29 cellular contexts compared by ENCODE assay signal in the genomic region with DNA sequence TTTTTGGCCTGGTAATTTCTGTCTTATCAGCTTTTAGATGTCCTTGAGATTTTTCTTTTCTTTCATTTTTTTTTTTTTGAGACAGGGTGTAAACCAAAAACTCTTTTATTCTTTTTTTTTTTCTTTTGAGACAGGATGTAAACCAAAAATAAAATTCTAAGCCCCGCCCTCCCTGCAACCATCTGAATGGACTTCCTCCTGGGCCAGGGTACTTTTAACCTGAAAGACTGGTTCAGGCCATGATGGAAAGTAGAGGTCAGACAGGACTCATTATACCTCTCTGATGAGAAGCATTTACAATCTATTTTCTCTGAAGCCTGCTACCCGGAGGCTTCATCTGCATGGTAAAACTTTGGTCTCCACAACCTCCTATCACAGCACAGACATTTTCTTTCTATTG. TPM values are rescaled to one million over a fixed set of nuclear protein-coding genes. Genes with fewer than 3 reads are reported as not detected.
A peak's percentile ranks its signal among the peaks of the same experiment; 100 is the strongest.
DNase-seq lines count a peak whose midpoint lies in the region; ATAC-seq, FAIRE-seq and TF ChIP-seq lines count a peak whose summit lies in the region.
"Had no signal": no experiment of that assay in that cellular context is flagged by ENCODE, and none has a peak within 500 bp of the region (broad histone marks: within the 10 kb centered on the region; RNA-seq: fewer than 3 reads in every experiment).

No MANE protein-coding gene starts in this region.

- no peaks in the 10 kb centered on the region for H4K20me1 ChIP-seq in SU-DHL-6 (ENCODE audit: low read depth, low read length)

- no peaks in the 10 kb centered on the region for H3K27me3 ChIP-seq in SU-DHL-6 (ENCODE audit: low read length)
- no peaks in the 10 kb centered on the region for H3K27me3 ChIP-seq in pancreas
- no peaks in the 10 kb centered on the region for H3K27me3 ChIP-seq in Peyer's patch
- H3K27me3 ChIP-seq: sigmoid colon had no signal

- peak overlapping the region; percentile 47 for H3K4me2 ChIP-seq in SU-DHL-6 (ENCODE audit: low read depth, low read length, poor library complexity, severe bottlenecking)
- H3K4me2 ChIP-seq: KMS-11 had no signal

- TF ChIP-seq CTCF in SU-DHL-6 (IDR thresholded peaks at IDR 0.05; ENCODE audit: insufficient read depth, low read length, poor library complexity, severe bottlenecking): no peak
- no peak for TF ChIP-seq CTCF in pancreas (IDR thresholded peaks at IDR 0.05)
- TF ChIP-seq CTCF in Peyer's patch (IDR thresholded peaks at IDR 0.05): no peak

- H2AFZ ChIP-seq in SU-DHL-6 (ENCODE audit: low read depth, low read length, severe bottlenecking): peak overlapping the region; percentile 3

- intact Hi-C loops in pancreas (cut with DNase I): no loop called here

- peak overlapping the region; percentile 12 for H3K4me3 ChIP-seq in SU-DHL-6 (ENCODE audit: insufficient read depth, low read length, poor library complexity, severe bottlenecking)
- H3K4me3 ChIP-seq in pancreas: no peak overlapping the region
- no peak overlapping the region for H3K4me3 ChIP-seq in Peyer's patch
- H3K4me3 ChIP-seq: dorsolateral prefrontal cortex, sigmoid colon had no signal

- DNase-seq in pancreas (no peak), Peyer's patch (no peak), cerebellar nuclear complex (lab: John Stamatoyannopoulos, UW) (no peak), HT-29 (ENCODE audit: low spot score) (no peak)
- DNase-seq: activated CD4-positive, alpha-beta T cell treated with anti-CD3 and anti-CD28 coated beads for 4 hours; activated CD8-positive, alpha-beta memory T cell treated with anti-CD3 and anti-CD28 coated beads, Interleukin-2, amount 50 U/mL, for 4 hours; activated effector memory CD4-positive, alpha-beta T cell treated with Interleukin-2 at 50 U/mL for 16 hours; amygdala; caudate nucleus; dorsolateral prefrontal cortex; foreskin fibroblast; hippocampal formation; mammary epithelial cell; NCI-H1048; NCI-H2029; NK-92 treated with Interleukin-12 subunit alpha and Interleukin-12 subunit beta, amount 100 ng/mL, for 24 hours; posterior cingulate gyrus; sigmoid colon; stimulated activated naive CD4-positive, alpha-beta T cell; SW 1271 had no signal

- H3K36me3 ChIP-seq in SU-DHL-6 (ENCODE audit: low read length): no peaks in the 10 kb centered on the region
- H3K36me3 ChIP-seq in pancreas: no peaks in the 10 kb centered on the region
- H3K36me3 ChIP-seq in Peyer's patch: no peaks in the 10 kb centered on the region
- H3K36me3 ChIP-seq: sigmoid colon had no signal

- FAIRE-seq in pancreas (lab: Jason Lieb, UNC): no peak
- FAIRE-seq: H54 had no signal

- H3K27ac ChIP-seq in SU-DHL-6 (ENCODE audit: low read depth, low read length): peak overlapping the region; percentile 75
- H3K27ac ChIP-seq in pancreas: peak overlapping the region in 2 of 4 donors; percentile 19 to 42
- no peak overlapping the region for H3K27ac ChIP-seq in Peyer's patch
- H3K27ac ChIP-seq: dorsolateral prefrontal cortex, epithelial cell of prostate, KMS-11, sigmoid colon had no signal

- 76 to 77% methylated on average over 2 of the region's 2 CpGs for WGBS in pancreas, 2 donors

- peak overlapping the region; percentile 42 for H3K9ac ChIP-seq in SU-DHL-6 (ENCODE audit: low read length)
- H3K9ac ChIP-seq: KMS-11 had no signal

- peaks cover 0 to 7% (median 3%) of the 10 kb centered on the region in 3 donors for H3K4me1 ChIP-seq in pancreas
- no peaks in the 10 kb centered on the region for H3K4me1 ChIP-seq in Peyer's patch
- H3K4me1 ChIP-seq: sigmoid colon had no signal

- no peak for TF ChIP-seq POLR2A in Peyer's patch (IDR thresholded peaks at IDR 0.05)

- ATAC-seq in GM18502 (IDR thresholded peaks at IDR 0.05; ENCODE audit: poor library complexity, unreplicated experiment) (peak; percentile 44), HG02852 (IDR thresholded peaks at IDR 0.05; ENCODE audit: unreplicated experiment) (peak; percentile 44), pancreas (peak; percentile 43 to 67 (median 52)), HG03565 (IDR thresholded peaks at IDR 0.05; ENCODE audit: unreplicated experiment) (no peak)

- H3K79me2 ChIP-seq in SU-DHL-6 (ENCODE audit: insufficient read depth, low read length): no peaks in the 10 kb centered on the region

- no peaks in the 10 kb centered on the region for H3K9me3 ChIP-seq in SU-DHL-6 (ENCODE audit: insufficient read depth, low read length)
- no peaks in the 10 kb centered on the region for H3K9me3 ChIP-seq in pancreas
- no peaks in the 10 kb centered on the region for H3K9me3 ChIP-seq in Peyer's patch
- H3K9me3 ChIP-seq: sigmoid colon had no signal

- H3F3A ChIP-seq in SU-DHL-6 (ENCODE audit: insufficient read depth): peaks cover 33% of the 10 kb centered on the region

- no peaks in the 10 kb centered on the region for H3K9me2 ChIP-seq in SU-DHL-6 (replicated peaks; ENCODE audit: insufficient read depth, low read length)

RNA-seq across cellular contexts. Expression of gene TCL1B, which starts 33.5 kb away (rescaled TPM):
- total RNA-seq in pancreas (not detected), Peyer's patch (not detected)
- not detected for polyA plus RNA-seq in pancreas
- not detected in 2 replicates for total RNA-seq in HT-29 (2014; rRNA removed; shearing (Covaris generic))
- total RNA-seq: dorsolateral prefrontal cortex, kidney epithelial cell, mammary epithelial cell, NCI-H460, sigmoid colon had no signal
- polyA plus RNA-seq: mammary epithelial cell had no signal
